In genomic region chr1:43937179-43937865, GRCh38 we compare ENCODE assay signal across 1 cellular context.
TF ChIP-seq lines count a peak whose summit lies in the region.

No MANE protein-coding gene starts in this region.

TF ChIP-seq in GM23338, 12 proteins besides CTCF, POLR2A, EP300 and RAD21 (continued from another document):
- TF ChIP-seq ETS1 (IDR thresholded peaks at IDR 0.05) = no peak
- TF ChIP-seq POLR2AphosphoS5 (IDR thresholded peaks at IDR 0.05; ENCODE audit: low read depth) = no peak
- TF ChIP-seq JUNB (IDR thresholded peaks at IDR 0.05; ENCODE audit: unreplicated experiment) = no peak
- TF ChIP-seq CREB1 (CRISPR knock-in tag; IDR thresholded peaks at IDR 0.05; ENCODE audit: low read depth) = no peak
- TF ChIP-seq REST (IDR thresholded peaks at IDR 0.05; ENCODE audit: unreplicated experiment) = no peak
TF ChIP-seq in GM23338: peak in this region for 0.
